In the genomic region with DNA sequence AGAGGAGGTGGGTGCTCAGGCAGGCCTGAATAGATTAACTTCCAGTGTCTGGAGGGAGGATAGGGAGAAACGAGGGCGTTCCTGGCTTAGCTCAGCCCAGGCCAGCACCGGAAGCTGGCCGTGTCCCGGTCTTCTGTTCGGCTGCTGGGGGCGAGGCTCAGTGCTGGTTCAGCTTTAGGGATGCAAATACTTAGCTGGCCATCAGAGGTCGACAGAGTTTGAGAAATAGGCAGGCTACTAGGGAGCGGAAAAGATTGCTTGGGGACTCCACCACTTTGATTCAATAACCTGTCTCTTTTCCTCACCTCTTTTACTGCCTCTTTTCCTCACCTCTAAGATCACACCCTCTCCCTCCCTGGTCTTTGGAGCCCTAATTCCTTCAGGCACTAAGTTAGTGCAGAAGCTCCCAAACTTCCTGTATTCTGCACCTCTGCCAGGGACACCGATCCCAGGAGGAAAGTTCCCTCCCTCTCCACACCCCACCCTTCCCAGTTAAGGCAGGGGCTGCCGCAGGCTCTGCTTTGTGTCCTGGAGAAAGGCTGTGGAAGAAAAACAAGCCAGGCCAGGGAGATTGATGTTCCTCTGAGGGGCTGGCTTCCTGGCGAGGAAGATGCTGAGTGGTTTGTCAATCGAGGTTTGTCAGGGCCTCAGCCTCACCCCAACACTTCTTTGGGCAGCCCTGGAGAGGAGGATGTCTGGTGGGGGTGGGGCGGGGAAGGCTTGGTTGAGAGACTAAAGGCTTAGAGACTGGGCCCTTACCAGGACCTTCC, we compare ENCODE assay signal across 8 cellular contexts. TPM values are rescaled to one million over a fixed set of nuclear protein-coding genes. Genes with fewer than 3 reads are reported as not detected.
DNase-seq lines count a peak whose midpoint lies in the region; ATAC-seq and TF ChIP-seq lines count a peak whose summit lies in the region.

No MANE protein-coding gene starts in this region.

- POLR2A ChIA-PET in MCF 10A (lab: Yijun Ruan, JAX), result interaction anchor here (0.5 to 0.6 kb wide), 2 partner anchors 213 to 310 kb away, joined by 3 read pairs; no protein-coding TSS in a partner anchor

- H3K9me3 Mint-ChIP-seq in MCF 10A (ENCODE audit: unreplicated experiment), result no peaks in the 10 kb centered on the region

- intact Hi-C loops in MCF 10A (cut with micrococcal nuclease), result loop anchor here (1.0 to 10.0 kb wide), 7 partner anchors 312 to 1274 kb away; a partner anchor contains a TSS
- intact Hi-C loops in left lung (cut with DNase I), result loop anchor here (10.0 kb wide), 3 partner anchors 402 to 562 kb away; no protein-coding TSS in a partner anchor
- intact Hi-C loops in vagina (cut with DNase I), result loop anchor here (5.0 kb wide), 1 partner anchor 784 kb away; no protein-coding TSS in a partner anchor

- no peak overlapping the region for H3K4me3 Mint-ChIP-seq in MCF 10A (ENCODE audit: unreplicated experiment)

- H3K4me1 ChIP-seq in left lung, result no peaks in the 10 kb centered on the region
- no peaks in the 10 kb centered on the region for H3K4me1 ChIP-seq in vagina

- no peaks in the 10 kb centered on the region for H3K36me3 ChIP-seq in left lung
- no peaks in the 10 kb centered on the region for H3K36me3 ChIP-seq in vagina

- no peaks in the 10 kb centered on the region for H3K27me3 ChIP-seq in left lung
- no peaks in the 10 kb centered on the region for H3K27me3 ChIP-seq in vagina

- no TSS peak for BruUV-seq in MCF 10A (replicated peaks; lab: Mats Ljungman, UMichigan)

- no peak overlapping the region for H3K27ac Mint-ChIP-seq in MCF 10A (ENCODE audit: low read depth, unreplicated experiment)

- ATAC-seq in GM19395 (IDR thresholded peaks at IDR 0.05; ENCODE audit: unreplicated experiment) (peak; percentile 60), left lung (peak; percentile 83), HG03354 (IDR thresholded peaks at IDR 0.05; ENCODE audit: poor library complexity, severe bottlenecking, unreplicated experiment) (no peak)

- peaks cover 11% of the 10 kb centered on the region for H3K4me1 Mint-ChIP-seq in MCF 10A (ENCODE audit: insufficient read depth, unreplicated experiment)

- CTCF ChIA-PET in MCF 10A (lab: Yijun Ruan, JAX), result interaction anchor here (0.6 to 12.3 kb wide), 35 partner anchors 8 to 1274 kb away, joined by 3 to 204 read pairs (median 3); a partner anchor contains a TSS

- H3K4me3 ChIP-seq in left lung (no peak overlapping the region), vagina (no peak overlapping the region)

- no peaks in the 10 kb centered on the region for H3K36me3 Mint-ChIP-seq in MCF 10A (ENCODE audit: insufficient read depth, unreplicated experiment)

- TF ChIP-seq CTCF in MCF 10A (IDR thresholded peaks at IDR 0.05; ENCODE audit: unreplicated experiment), result peak; percentile 76
- TF ChIP-seq CTCF in left lung (IDR thresholded peaks at IDR 0.05), result peak; percentile 40 to 41
- TF ChIP-seq CTCF in vagina (IDR thresholded peaks at IDR 0.05), result peak in 2 of 3 experiments; percentile 36 to 38

- H3K9me3 ChIP-seq in left lung (no peaks in the 10 kb centered on the region), vagina (no peaks in the 10 kb centered on the region)

- no peak for TF ChIP-seq POLR2A in vagina (IDR thresholded peaks at IDR 0.05)

- DNase-seq in DMS114 treated with DMSO at 0.1 percent for 48 hours (lab: John Stamatoyannopoulos, UW; ENCODE audit: unreplicated experiment) (peak; percentile 15), NCI-H2196 treated with DMSO at 0.1 percent for 48 hours (lab: John Stamatoyannopoulos, UW; ENCODE audit: unreplicated experiment) (peak; percentile 17), MCF 10A (ENCODE audit: unreplicated experiment) (peak; percentile 65), left lung (no peak), vagina (ENCODE audit: extremely low spot score in 2 of 2) (peak; percentile 77 to 85), NK-92 (lab: John Stamatoyannopoulos, UW; ENCODE audit: unreplicated experiment) (no peak)

- H3K27me3 Mint-ChIP-seq in MCF 10A (ENCODE audit: insufficient read depth, unreplicated experiment), result peaks cover 40% of the 10 kb centered on the region

- H3K27ac ChIP-seq in left lung, result no peak overlapping the region
- H3K27ac ChIP-seq in vagina, result no peak overlapping the region

RNA-seq across cellular contexts. Expression of a gene that starts 6.0 kb away (rescaled TPM):
- total RNA-seq in MCF 10A (2022) (38.9 and 42.9 TPM in 2 replicates), left lung (10 to 100 TPM; 34.8 to 44.3 TPM), vagina (43.0 TPM)

Comparison
In these comparisons a context has a peak if more than half of its experiments do, and no peak if none do; other contexts are left out.
1. DNase-seq: peak in DMS114 treated with DMSO at 0.1 percent for 48 hours (single experiment), NCI-H2196 treated with DMSO at 0.1 percent for 48 hours (single experiment), MCF 10A (single experiment) and vagina (2 of 2); none in left lung (0 of 2) and NK-92 (single experiment).
2. Peak in every context shown above with its lines, with median percentiles within 50 percentile points of each other: CTCF ChIP-seq.